Comparison of ENCODE assay signal across 28 cellular contexts in the genomic region with DNA sequence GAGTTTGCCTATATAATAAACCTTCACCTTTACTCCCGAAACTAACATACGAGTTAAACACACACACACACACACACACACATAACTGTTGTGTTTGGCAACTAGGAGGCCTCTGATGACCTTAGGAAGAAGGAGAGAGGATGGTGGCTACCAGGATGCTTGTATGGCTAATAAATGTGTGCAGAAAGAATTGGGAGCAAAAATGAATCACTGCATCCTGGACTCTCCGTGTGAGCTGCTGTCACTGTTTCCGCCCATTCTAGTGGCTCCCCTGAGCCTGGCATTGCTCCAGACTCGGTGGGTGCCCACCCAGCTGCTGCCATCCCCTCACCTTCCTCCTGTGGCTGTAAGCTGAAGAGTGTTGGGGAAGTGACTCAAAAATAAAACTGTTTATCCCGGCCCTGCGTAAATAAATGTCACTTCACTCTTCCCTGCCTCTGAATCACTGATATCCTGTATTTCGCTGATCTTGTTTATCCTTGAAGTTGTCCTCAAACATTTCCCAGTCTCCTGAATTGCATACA.
"Had no signal": no experiment of that assay in that cellular context is flagged by ENCODE, and none has a peak within 500 bp of the region (broad histone marks: within the 10 kb centered on the region; RNA-seq: fewer than 3 reads in every experiment).

No MANE protein-coding gene starts in this region.

- H3K27me3 ChIP-seq: ascending aorta, breast epithelium, cardiac muscle cell, colonic mucosa, heart left ventricle had no signal

- H3K4me3 ChIP-seq: ascending aorta, breast epithelium, cardiac muscle cell, colonic mucosa, heart left ventricle had no signal

- DNase-seq: activated CD4-positive, alpha-beta memory T cell treated with anti-CD3 and anti-CD28 coated beads for 36 hours; activated CD4-positive, alpha-beta T cell treated with anti-CD3 and anti-CD28 coated beads for 36 hours; activated CD4-positive, alpha-beta T cell treated with anti-CD3 and anti-CD28 coated beads, Interleukin-2, amount 10 ng/mL, durations not matched to agents 24 days and 14 days; activated CD4-positive, CD25-positive, alpha-beta regulatory T cell; activated CD4-positive, CD25-positive, alpha-beta regulatory T cell treated with anti-CD3 and anti-CD28 coated beads, Interleukin-2, amount 50 U/mL, for 72 hours; activated CD8-positive, alpha-beta memory T cell treated with anti-CD3 and anti-CD28 coated beads, Interleukin-2, amount 10 ng/mL, durations not matched to agents 7 days and 5 days; activated CD8-positive, alpha-beta memory T cell treated with anti-CD3 and anti-CD28 coated beads, Interleukin-2, amount 50 U/mL, for 4 hours; activated CD8-positive, alpha-beta T cell treated with anti-CD3 and anti-CD28 coated beads, Interleukin-2, amount 10 ng/mL, durations not matched to agents 7 days and 5 days; activated effector memory CD4-positive, alpha-beta T cell treated with anti-CD3 and anti-CD28 coated beads, Interleukin-2, amount 50 U/mL, for 16 hours; activated naive CD4-positive, alpha-beta T cell treated with anti-CD3 and anti-CD28 coated beads for 36 hours; activated naive CD8-positive, alpha-beta T cell treated with anti-CD3 and anti-CD28 coated beads, Interleukin-2, amount 10 ng/mL, durations not matched to agents 7 days and 5 days; activated T-cell treated with anti-CD3 and anti-CD28 coated beads, Interleukin-2, amount 50 U/mL, for 1 hour; activated T-cell treated with anti-CD3 and anti-CD28 coated beads, Interleukin-2, amount 50 U/mL, for 48 hours; central memory CD4-positive, alpha-beta T cell; cerebellar nuclear complex; colonic mucosa; effector CD8-positive, alpha-beta T cell; foreskin fibroblast; glutamatergic neuron; heart left ventricle; T-helper 2 cell had no signal

- H3K36me3 ChIP-seq: ascending aorta, breast epithelium, cardiac muscle cell, colonic mucosa, heart left ventricle had no signal

- FAIRE-seq: endometrium, frontal cortex had no signal

- H3K9me3 ChIP-seq: ascending aorta, colonic mucosa had no signal

- H3K4me1 ChIP-seq: ascending aorta, breast epithelium, colonic mucosa, heart left ventricle had no signal

- ATAC-seq: activated CD4-positive, alpha-beta T cell treated with anti-CD3 and anti-CD28 coated beads for 36 hours; activated CD8-positive, alpha-beta memory T cell treated with anti-CD3 and anti-CD28 coated beads, Interleukin-2, amount 10 ng/mL, durations not matched to agents 7 days and 5 days; activated CD8-positive, alpha-beta T cell treated with anti-CD3 and anti-CD28 coated beads, Interleukin-2, amount 10 ng/mL, durations not matched to agents 7 days and 5 days; activated naive CD4-positive, alpha-beta T cell treated with anti-CD3 and anti-CD28 coated beads, Interleukin-2, amount 50 U/mL, for 72 hours; esophagus mucosa; heart left ventricle had no signal

- H3K27ac ChIP-seq: ascending aorta, breast epithelium, cardiac muscle cell, colonic mucosa, heart left ventricle had no signal
